ENCODE assay signal across 10 cellular contexts in the genomic region with DNA sequence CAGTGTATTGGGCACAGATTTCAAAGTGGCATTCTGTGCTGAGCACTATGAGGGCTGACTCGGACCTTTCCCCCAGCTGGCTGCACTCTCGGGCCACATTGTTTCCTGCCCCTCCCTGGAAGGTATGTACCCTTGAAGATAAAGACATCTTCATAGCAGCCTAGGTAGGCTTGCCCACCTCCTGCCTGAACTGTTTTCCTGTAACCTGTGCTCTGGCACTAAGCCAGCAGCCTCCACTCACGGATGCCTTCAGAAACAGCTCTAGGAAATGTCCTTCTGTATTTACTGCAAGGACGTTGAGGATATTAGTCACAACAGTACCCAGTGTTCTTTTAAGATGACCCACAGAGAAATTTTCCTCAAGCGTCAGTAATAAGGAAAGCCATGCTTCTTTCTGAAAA. TPM values are rescaled to one million over a fixed set of nuclear protein-coding genes. Genes with fewer than 3 reads are reported as not detected.
DNase-seq lines count a peak whose midpoint lies in the region; ATAC-seq and TF ChIP-seq lines count a peak whose summit lies in the region.
"Had no signal": no experiment of that assay in that cellular context is flagged by ENCODE, and none has a peak within 500 bp of the region (broad histone marks: within the 10 kb centered on the region; RNA-seq: fewer than 3 reads in every experiment).

No MANE protein-coding gene starts in this region.

- H3K4me1 ChIP-seq in right cardiac atrium (ENCODE audit: control insufficient read depth, insufficient read depth, low read length) = peaks cover 17% of the 10 kb centered on the region

- ATAC-seq in activated naive CD4-positive, alpha-beta T cell treated with anti-CD3 and anti-CD28 coated beads, Interleukin-2, amount 50 U/mL, for 72 hours = no peak
- ATAC-seq in right cardiac atrium = peak in 1 of 2 donors; percentile 5

- peak overlapping the region; percentile 66 for H3K4me3 Mint-ChIP-seq in type B pancreatic cell

- no peak for DNase-seq in activated naive CD4-positive, alpha-beta T cell treated with anti-CD3 and anti-CD28 coated beads, Interleukin-2, amount 50 U/mL, for 72 hours (ENCODE audit: low spot score in 2 of 2)
- no peak for DNase-seq in activated naive CD4-positive, alpha-beta T cell treated with anti-CD3 and anti-CD28 coated beads, Interleukin-2, amount 50 U/mL, for 16 hours
- DNase-seq in amniotic epithelial cell (ENCODE audit: low read depth) = peak; percentile 7
- peak in 2 of 3 donors; percentile 35 to 60 for DNase-seq in right cardiac atrium
- no peak for DNase-seq in type B pancreatic cell (ENCODE audit: extremely low spot score, unreplicated experiment)
- no peak for DNase-seq in RPMI8226
- DNase-seq in islet precursor cell = no peak
- no peak for DNase-seq in retina
- DNase-seq: anterior cingulate cortex, NCI-H1048 had no signal

- H3K27ac Mint-ChIP-seq in activated naive CD4-positive, alpha-beta T cell treated with anti-CD3 and anti-CD28 coated beads, Interleukin-2, amount 50 U/mL, for 72 hours = peak overlapping the region; percentile 88 to 96
- peak overlapping the region; percentile 60 for H3K27ac Mint-ChIP-seq in type B pancreatic cell

- peaks cover 56% of the 10 kb centered on the region for H3K4me1 Mint-ChIP-seq in type B pancreatic cell (ENCODE audit: unreplicated experiment)

- H3K27me3 Mint-ChIP-seq in type B pancreatic cell = no peaks in the 10 kb centered on the region

- no peaks in the 10 kb centered on the region for H3K9me3 ChIP-seq in right cardiac atrium (ENCODE audit: control insufficient read depth, low read length)

- intact Hi-C loops in right cardiac atrium (cut with DNase I) = loop anchor here (5.0 to 10.0 kb wide), 3 partner anchors 82 to 425 kb away; a partner anchor contains a TSS

- WGBS in right cardiac atrium = 46% methylated on average over 5 of the region's 5 CpGs

- no peak overlapping the region for H3K4me3 ChIP-seq in right cardiac atrium (ENCODE audit: low read length)

- H3K9me3 Mint-ChIP-seq in activated naive CD4-positive, alpha-beta T cell treated with anti-CD3 and anti-CD28 coated beads, Interleukin-2, amount 50 U/mL, for 72 hours = no peaks in the 10 kb centered on the region
- no peaks in the 10 kb centered on the region for H3K9me3 Mint-ChIP-seq in type B pancreatic cell

- H3K36me3 Mint-ChIP-seq in activated naive CD4-positive, alpha-beta T cell treated with anti-CD3 and anti-CD28 coated beads, Interleukin-2, amount 50 U/mL, for 72 hours = peaks cover 22 to 38% of the 10 kb centered on the region in 2 donors
- H3K36me3 Mint-ChIP-seq in type B pancreatic cell = peaks cover 11% of the 10 kb centered on the region

- peak overlapping the region; percentile 58 for H3K27ac ChIP-seq in right cardiac atrium (ENCODE audit: low read length)

- H3K27me3 ChIP-seq in right cardiac atrium (ENCODE audit: control insufficient read depth, insufficient read depth) = no peaks in the 10 kb centered on the region

- no peak for TF ChIP-seq CTCF in type B pancreatic cell (conservative IDR thresholded peaks at IDR 0.05)

RNA-seq across cellular contexts. Expression of a gene that starts 43.7 kb away (rescaled TPM):
- 10 to 100 TPM; 36.1 to 40.2 TPM for total RNA-seq in activated naive CD4-positive, alpha-beta T cell treated with anti-CD3 and anti-CD28 coated beads, Interleukin-2, amount 50 U/mL, for 72 hours
- total RNA-seq in right cardiac atrium (10 to 100 TPM; 13.1 to 15.4 (median 14.0) TPM), type B pancreatic cell (ENCODE audit: low replicate concordance) (25.1 and 43.8 TPM in 2 replicates)
- polyA plus RNA-seq in right cardiac atrium = 11.4 TPM

RNA-seq across cellular contexts. Expression of a gene that starts 43.9 kb away (rescaled TPM):
- 10 to 100 TPM; 40.2 to 44.0 TPM for total RNA-seq in activated naive CD4-positive, alpha-beta T cell treated with anti-CD3 and anti-CD28 coated beads, Interleukin-2, amount 50 U/mL, for 72 hours
- total RNA-seq in right cardiac atrium (10 to 100 TPM; 66.9 to 88.5 (median 69.1) TPM), type B pancreatic cell (ENCODE audit: low replicate concordance) (29.7 and 41.9 TPM in 2 replicates)
- polyA plus RNA-seq in right cardiac atrium = 18.5 TPM

Comparison
In these comparisons a context has a peak if more than half of its experiments do, and no peak if none do; other contexts are left out.
1. DNase-seq: peak in amniotic epithelial cell (single experiment) and right cardiac atrium (2 of 3); none in activated naive CD4-positive, alpha-beta T cell treated with anti-CD3 and anti-CD28 coated beads, Interleukin-2, amount 50 U/mL, for 72 hours (0 of 2), activated naive CD4-positive, alpha-beta T cell treated with anti-CD3 and anti-CD28 coated beads, Interleukin-2, amount 50 U/mL, for 16 hours (single experiment), type B pancreatic cell (single experiment), RPMI8226 (single experiment), islet precursor cell (single experiment) and retina (single experiment).